In the genomic region with DNA sequence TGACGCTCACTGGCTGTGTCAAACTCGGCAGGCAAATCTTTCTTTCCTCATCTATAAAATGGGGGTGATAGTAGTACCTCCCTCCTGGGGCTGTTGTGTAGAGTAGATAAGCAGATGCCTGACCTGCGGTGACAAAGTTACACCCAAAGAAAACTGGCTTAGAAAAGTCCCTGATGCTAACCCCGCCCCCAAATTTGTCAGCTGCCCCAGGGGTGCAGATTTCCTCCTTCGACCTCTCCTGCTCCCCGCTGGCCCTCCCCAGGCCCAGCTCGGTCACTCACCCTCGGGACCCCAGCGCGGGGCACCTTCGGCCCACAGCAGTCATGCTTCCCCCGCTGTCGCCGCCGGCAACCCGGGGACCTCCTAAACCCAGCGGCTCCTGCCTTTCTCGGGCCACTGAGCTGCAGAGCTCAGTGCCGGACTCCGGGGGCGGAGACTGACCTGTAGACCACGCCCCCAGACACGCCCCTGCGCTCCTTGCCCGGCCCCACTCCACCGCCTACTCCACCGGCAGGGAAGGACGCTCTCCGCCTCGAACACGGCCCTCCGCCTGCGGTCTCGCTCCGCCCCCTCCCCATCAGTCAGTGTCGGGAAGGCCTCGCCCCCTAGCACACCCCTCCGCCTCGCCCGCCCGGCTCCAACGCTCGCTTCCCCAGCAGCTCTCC, we compare ENCODE assay signal across 8 cellular contexts. TPM values are rescaled to one million over a fixed set of nuclear protein-coding genes. Genes with fewer than 3 reads are reported as not detected.
DNase-seq lines count a peak whose midpoint lies in the region; ATAC-seq and TF ChIP-seq lines count a peak whose summit lies in the region.

No MANE protein-coding gene starts in this region.

- H3K27me3 ChIP-seq in adrenal gland (no peaks in the 10 kb centered on the region), heart right ventricle (no peaks in the 10 kb centered on the region)

- intact Hi-C loops in adrenal gland (cut with DNase I) (no loop called here), heart right ventricle (cut with DNase I) (no loop called here)

- no peaks in the 10 kb centered on the region for H3K9me3 Mint-ChIP-seq in type B pancreatic cell

- ATAC-seq in HG02759 (IDR thresholded peaks at IDR 0.05; ENCODE audit: unreplicated experiment) = peak; percentile 89
- peak; percentile 95 to 98 (median 96) for ATAC-seq in heart right ventricle

- DNase-seq in GM12864 (ENCODE audit: low read depth) (peak; percentile 85), NCI-H128 (lab: John Stamatoyannopoulos, UW; ENCODE audit: unreplicated experiment) (peak; percentile 97), SW480 (ENCODE audit: low spot score) (peak; percentile 96), adrenal gland (peak; percentile 99 to 100 (median 99)), heart right ventricle (peak; percentile 99), pons (ENCODE audit: low spot score) (peak; percentile 86), type B pancreatic cell (ENCODE audit: extremely low spot score, unreplicated experiment) (peak; percentile 100)

- H3K4me3 ChIP-seq in GM12864 (ENCODE audit: low read depth, low read length) (peak overlapping the region; percentile 56), adrenal gland (peak overlapping the region in 2 of 4 donors; percentile 7 to 49), heart right ventricle (peak overlapping the region; percentile 42 to 75 (median 64))

- 1 to 23% (median 4%) methylated on average over 5 to 43 of the region's 43 CpGs for WGBS in adrenal gland, 4 donors
- WGBS in heart right ventricle, 2 donors = 2% methylated on average over 43 of the region's 43 CpGs

- H3K4me1 ChIP-seq in adrenal gland (replicated peaks in 1 of 2) (peaks cover 5 to 15% of the 10 kb centered on the region in 2 donors), heart right ventricle (peaks cover 4 to 65% (median 34%) of the 10 kb centered on the region in 9 donors)

- H3K27ac ChIP-seq in adrenal gland = peak overlapping the region in 2 of 5 donors; percentile 27
- peak overlapping the region; percentile 71 to 97 (median 88) for H3K27ac ChIP-seq in heart right ventricle

- peak overlapping the region; percentile 89 for H3K4me3 Mint-ChIP-seq in type B pancreatic cell

- H3K27ac Mint-ChIP-seq in type B pancreatic cell = peak overlapping the region; percentile 16

- no peak for TF ChIP-seq CTCF in GM12864 (IDR thresholded peaks at IDR 0.05; ENCODE audit: low read depth, low read length, missing control alignments)
- TF ChIP-seq CTCF in adrenal gland (IDR thresholded peaks at IDR 0.05) = no peak
- TF ChIP-seq CTCF in heart right ventricle (IDR thresholded peaks at IDR 0.05) = no peak
- no peak for TF ChIP-seq CTCF in type B pancreatic cell (conservative IDR thresholded peaks at IDR 0.05)

- peaks cover 10% of the 10 kb centered on the region for H3K27me3 Mint-ChIP-seq in type B pancreatic cell

- TF ChIP-seq POLR2A in adrenal gland (IDR thresholded peaks at IDR 0.05) = peak; percentile 29 to 52

- peaks cover 36% of the 10 kb centered on the region for H3K4me1 Mint-ChIP-seq in type B pancreatic cell (ENCODE audit: unreplicated experiment)

- H3K9me3 ChIP-seq in adrenal gland (replicated peaks in 1 of 3) (no peaks in the 10 kb centered on the region), heart right ventricle (no peaks in the 10 kb centered on the region)

- no peaks in the 10 kb centered on the region for H3K36me3 ChIP-seq in adrenal gland (replicated peaks in 1 of 2)
- peaks cover 0 to 30% (median 0%) of the 10 kb centered on the region in 9 donors for H3K36me3 ChIP-seq in heart right ventricle

- no peaks in the 10 kb centered on the region for H3K36me3 Mint-ChIP-seq in type B pancreatic cell

RNA-seq across cellular contexts. Expression of gene SH2D3C, which starts 7.4 kb away (rescaled TPM):
- total RNA-seq in adrenal gland (10 to 100 TPM in 4 of 8 donors, 1 to 10 TPM in 4; 4.4 to 14.2 (median 10.3) TPM), heart right ventricle (10 to 100 TPM; 10.9 to 26.0 (median 17.7) TPM), type B pancreatic cell (ENCODE audit: low replicate concordance) (1.6 and 7.1 TPM in 2 replicates)
- polyA plus RNA-seq in adrenal gland (10 to 100 TPM in 2 of 3 donors, 1 to 10 TPM in 1; 2.1 to 27.1 (median 19.1) TPM), heart right ventricle (10 to 100 TPM; 30.1 to 36.7 TPM)

RNA-seq across cellular contexts. Expression of gene CDK9, which starts 14.8 kb away (rescaled TPM):
- total RNA-seq in adrenal gland (100 to 1,000 TPM in 6 of 8 donors, 10 to 100 TPM in 2; 81.8 to 238 (median 117) TPM), heart right ventricle (10 to 100 TPM; 30.9 to 59.0 (median 44.1) TPM), type B pancreatic cell (ENCODE audit: low replicate concordance) (65.8 and 77.3 TPM in 2 replicates)
- polyA plus RNA-seq in adrenal gland (100 to 1,000 TPM in 2 of 3 donors, 10 to 100 TPM in 1; 64.0 to 202 (median 166) TPM), heart right ventricle (10 to 100 TPM; 32.5 to 47.7 TPM)

RNA-seq across cellular contexts. Expression of gene FPGS, which starts 31.6 kb away (rescaled TPM):
- total RNA-seq in adrenal gland (100 to 1,000 TPM in 5 of 8 donors, 10 to 100 TPM in 3; 58.7 to 359 (median 120) TPM), heart right ventricle (10 to 100 TPM; 40.2 to 58.5 (median 46.5) TPM), type B pancreatic cell (ENCODE audit: low replicate concordance) (18.7 and 42.4 TPM in 2 replicates)
- polyA plus RNA-seq in adrenal gland (100 to 1,000 TPM in 2 of 3 donors, 10 to 100 TPM in 1; 59.6 to 176 (median 144) TPM), heart right ventricle (10 to 100 TPM; 40.7 to 45.5 TPM)

RNA-seq across cellular contexts. Expression of gene TOR2A, which starts 35.9 kb away (rescaled TPM):
- 10 to 100 TPM; 10.8 to 30.6 (median 18.5) TPM for total RNA-seq in adrenal gland
- polyA plus RNA-seq in adrenal gland = 10 to 100 TPM in 2 of 3 donors, 1 to 10 TPM in 1; 4.3 to 16.9 (median 14.6) TPM
- total RNA-seq in heart right ventricle = 1 to 10 TPM; 1.5 to 6.3 (median 2.2) TPM
- polyA plus RNA-seq in heart right ventricle = 1 to 10 TPM; 6.9 to 7.6 TPM
- total RNA-seq in type B pancreatic cell (ENCODE audit: low replicate concordance) = 21.5 and 21.9 TPM in 2 replicates

RNA-seq across cellular contexts. Expression of gene TTC16, which starts 55.2 kb away (rescaled TPM):
- total RNA-seq in adrenal gland = 1 to 10 TPM in 1 of 8 donors, under 1 TPM in 5, not detected in 2; under 0.01 to 1.0 (median 0.20) TPM
- polyA plus RNA-seq in adrenal gland = under 1 TPM; 0.11 to 0.57 (median 0.48) TPM
- under 1 TPM in 9 of 10 donors, not detected in 1; 0.04 to 0.61 (median 0.32) TPM for total RNA-seq in heart right ventricle
- 1 to 10 TPM in 1 of 2 donors, under 1 TPM in 1; 0.04 to 1.4 TPM for polyA plus RNA-seq in heart right ventricle
- 0.10 TPM in 1 of 2 replicates, not detected in the other for total RNA-seq in type B pancreatic cell (ENCODE audit: low replicate concordance)
